ENCODE assay signal across 12 cellular contexts in genomic region chr15:38398134-38398533, GRCh38. TPM values are rescaled to one million over a fixed set of nuclear protein-coding genes. Genes with fewer than 3 reads are reported as not detected.
DNase-seq lines count a peak whose midpoint lies in the region; ATAC-seq and TF ChIP-seq lines count a peak whose summit lies in the region.
"Had no signal": no experiment of that assay in that cellular context is flagged by ENCODE, and none has a peak within 500 bp of the region (broad histone marks: within the 10 kb centered on the region; RNA-seq: fewer than 3 reads in every experiment).

No MANE protein-coding gene starts in this region.

- ATAC-seq in GM21576 (IDR thresholded peaks at IDR 0.05; ENCODE audit: unreplicated experiment): no peak

- H3K27ac Mint-ChIP-seq in endodermal cell: no peak overlapping the region

- H3K36me3 ChIP-seq in BJ (ENCODE audit: control insufficient read depth, insufficient read depth, low read length) (no peaks in the 10 kb centered on the region), endodermal cell (ENCODE audit: control insufficient read depth, insufficient read depth, low read length) (no peaks in the 10 kb centered on the region)

- CTCF ChIA-PET in BJ (lab: Yijun Ruan, JAX): interaction anchor here (0.6 to 2.5 kb wide), 8 partner anchors 8 to 403 kb away, joined by 3 to 7 read pairs (median 4); no protein-coding TSS in a partner anchor

- no peak for TF ChIP-seq CTCF in BJ (IDR thresholded peaks at IDR 0.05; ENCODE audit: insufficient read depth, low read depth, low read length)
- TF ChIP-seq CTCF in endodermal cell (conservative IDR thresholded peaks at IDR 0.05): no peak

- H3K9ac ChIP-seq in endodermal cell (ENCODE audit: extremely low read depth, low read length, poor library complexity, severe bottlenecking): no peak overlapping the region

- H3K9me3 Mint-ChIP-seq in endodermal cell: peaks cover 5% of the 10 kb centered on the region

- H3K27ac ChIP-seq in endodermal cell (ENCODE audit: low read depth, low read length): no peak overlapping the region

- DNase-seq in BJ (ENCODE audit: low read depth): peak; percentile 86
- DNase-seq in OCI-M1 (lab: John Stamatoyannopoulos, UW): peak; percentile 26
- no peak for DNase-seq in endodermal cell
- DNase-seq in non-pigmented ciliary epithelial cell (ENCODE audit: low read depth): peak; percentile 97
- DNase-seq in UCSD-AML1 (lab: John Stamatoyannopoulos, UW; ENCODE audit: unreplicated experiment): no peak
- no peak for DNase-seq in ureter (ENCODE audit: low spot score)
- DNase-seq in NCI-H82 treated with DMSO at 0.1 percent for 48 hours (lab: John Stamatoyannopoulos, UW; ENCODE audit: unreplicated experiment): no peak
- DNase-seq: activated effector memory CD4-positive, alpha-beta T cell treated with Interleukin-2 at 50 U/mL for 16 hours; DMS153; NCI-H2171 treated with DMSO at 0.1 percent for 48 hours; stimulated activated CD8-positive, alpha-beta memory T cell treated with anti-CD3 and anti-CD28 coated beads, Interleukin-4, amount 100 ng/mL, for 48 hours had no signal

- POLR2A ChIA-PET in BJ (lab: Charles Lee): no interaction called here

- 98% methylated on average over 2 of the region's 2 CpGs; no CpG with 5 or more reads in 1 of the 2 experiments for WGBS in endodermal cell (ENCODE audit: insufficient coverage in 1 of 2, insufficient read length in 1 of 2), 2 experiments

- H3K4me3 ChIP-seq in BJ (ENCODE audit: low read depth, low read length) (no peak overlapping the region), endodermal cell (ENCODE audit: low read length) (peak overlapping the region; percentile 51)

- H3K4me3 Mint-ChIP-seq in endodermal cell: no peak overlapping the region

- H3K9me3 ChIP-seq in endodermal cell (ENCODE audit: control insufficient read depth, low read length): no peaks in the 10 kb centered on the region

- H3K27me3 ChIP-seq in BJ (ENCODE audit: control insufficient read depth, insufficient read depth, low read length) (no peaks in the 10 kb centered on the region), endodermal cell (ENCODE audit: control insufficient read depth, insufficient read depth, low read length, poor library complexity, severe bottlenecking) (no peaks in the 10 kb centered on the region)

- no peaks in the 10 kb centered on the region for H3K27me3 Mint-ChIP-seq in endodermal cell (ENCODE audit: insufficient read depth)

- no peaks in the 10 kb centered on the region for H3K36me3 Mint-ChIP-seq in endodermal cell (ENCODE audit: low read depth)

- peaks cover 9% of the 10 kb centered on the region for H3K4me1 ChIP-seq in endodermal cell (ENCODE audit: control insufficient read depth, insufficient read depth, low read length)

- H3K4me1 Mint-ChIP-seq in endodermal cell: peaks cover 19% of the 10 kb centered on the region

RNA-seq across cellular contexts. Expression of gene FAM98B, which starts 55.8 kb away (rescaled TPM):
- 4.9 and 8.1 TPM in 2 replicates for polyA plus RNA-seq in BJ (2011; rRNA removed)
- polyA minus RNA-seq in BJ (2011; rRNA and poly(A)+ RNA removed): 2.0 and 3.9 TPM in 2 replicates
- 10 to 100 TPM; 54.3 to 55.9 TPM for total RNA-seq in endodermal cell
- polyA plus RNA-seq in endodermal cell (2013, experiment 1 of 2): 58.9 TPM
- 68.2 TPM for polyA plus RNA-seq in endodermal cell (2013, experiment 2 of 2)
- 19.4 TPM for total RNA-seq in ureter

Comparison
In these comparisons a context has a peak if more than half of its experiments do, and no peak if none do; other contexts are left out.
1. DNase-seq: peak in BJ (single experiment), OCI-M1 (single experiment) and non-pigmented ciliary epithelial cell (single experiment); none in endodermal cell (single experiment), UCSD-AML1 (single experiment), ureter (single experiment) and NCI-H82 treated with DMSO at 0.1 percent for 48 hours (single experiment).